ENCODE assay signal across 10 cellular contexts in genomic region chr9:2934241-2934650, GRCh38.
"Had no signal": no experiment of that assay in that cellular context is flagged by ENCODE, and none has a peak within 500 bp of the region (broad histone marks: within the 10 kb centered on the region; RNA-seq: fewer than 3 reads in every experiment).

No MANE protein-coding gene starts in this region.

- H3K4me3 ChIP-seq: heart left ventricle, ovary, right atrium auricular region, smooth muscle cell had no signal

- H3K9me3 ChIP-seq: heart left ventricle, ovary, right atrium auricular region had no signal

- H3K36me3 ChIP-seq: heart left ventricle, ovary, right atrium auricular region had no signal

- H3K27me3 ChIP-seq: ovary, right atrium auricular region had no signal

- H3K4me3 Mint-ChIP-seq: naive thymus-derived CD8-positive, alpha-beta T cell had no signal

- ATAC-seq: heart left ventricle; naive thymus-derived CD8-positive, alpha-beta T cell had no signal

- H3K4me1 Mint-ChIP-seq: naive thymus-derived CD8-positive, alpha-beta T cell had no signal

- H3K27ac ChIP-seq: heart left ventricle, ovary, right atrium auricular region had no signal

- H3K36me3 Mint-ChIP-seq: naive thymus-derived CD8-positive, alpha-beta T cell had no signal

- DNase-seq: effector memory CD4-positive, alpha-beta T cell; hippocampal formation; kidney glomerular epithelial cell; ovary; stimulated activated CD4-positive, alpha-beta T cell treated with anti-CD3 and anti-CD28 coated beads, Interleukin-2, amount 100 ng/mL, for 48 hours; stimulated activated naive CD4-positive, alpha-beta T cell treated with Interleukin-2 at 50 U/mL for 16 hours had no signal

- H3K27ac Mint-ChIP-seq: naive thymus-derived CD8-positive, alpha-beta T cell had no signal

- H3K4me1 ChIP-seq: heart left ventricle, right atrium auricular region had no signal

- H3K9me3 Mint-ChIP-seq: naive thymus-derived CD8-positive, alpha-beta T cell had no signal
